Comparison of ENCODE assay signal across 1 cellular context in the genomic region with DNA sequence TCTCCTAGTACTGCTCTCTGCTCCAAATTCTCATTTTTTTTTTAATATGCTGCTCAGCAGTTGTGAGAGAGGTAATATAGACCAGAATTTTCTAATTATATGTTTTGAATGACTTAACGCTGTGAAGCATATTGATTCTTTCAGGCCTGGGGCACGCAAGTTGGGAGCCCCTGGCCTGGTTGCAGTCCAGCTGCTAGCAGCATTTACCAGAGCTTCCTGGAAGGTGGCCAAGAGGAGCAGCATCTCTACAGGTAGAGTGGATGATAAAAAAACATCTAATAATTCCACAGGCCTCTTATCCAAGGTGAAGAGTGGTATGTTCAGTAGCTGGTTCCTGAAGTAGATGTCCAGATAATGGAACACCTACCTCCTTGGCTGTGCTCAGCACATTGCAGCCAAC.
TF ChIP-seq lines count a peak whose summit lies in the region.

No MANE protein-coding gene starts in this region.

TF ChIP-seq in SK-N-SH treated with all-trans-retinoic acid at 6 μM for 48 hours, 23 proteins besides CTCF, POLR2A, EP300 and RAD21 (continued from another document):
- TF ChIP-seq, protein P1, sequence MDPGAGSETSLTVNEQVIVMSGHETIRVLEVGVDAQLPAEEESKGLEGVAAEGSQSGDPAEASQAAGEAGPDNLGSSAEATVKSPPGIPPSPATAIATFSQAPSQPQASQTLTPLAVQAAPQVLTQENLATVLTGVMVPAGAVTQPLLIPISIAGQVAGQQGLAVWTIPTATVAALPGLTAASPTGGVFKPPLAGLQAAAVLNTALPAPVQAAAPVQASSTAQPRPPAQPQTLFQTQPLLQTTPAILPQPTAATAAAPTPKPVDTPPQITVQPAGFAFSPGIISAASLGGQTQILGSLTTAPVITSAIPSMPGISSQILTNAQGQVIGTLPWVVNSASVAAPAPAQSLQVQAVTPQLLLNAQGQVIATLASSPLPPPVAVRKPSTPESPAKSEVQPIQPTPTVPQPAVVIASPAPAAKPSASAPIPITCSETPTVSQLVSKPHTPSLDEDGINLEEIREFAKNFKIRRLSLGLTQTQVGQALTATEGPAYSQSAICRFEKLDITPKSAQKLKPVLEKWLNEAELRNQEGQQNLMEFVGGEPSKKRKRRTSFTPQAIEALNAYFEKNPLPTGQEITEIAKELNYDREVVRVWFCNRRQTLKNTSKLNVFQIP (CRISPR knock-in tag; IDR thresholded peaks at IDR 0.05; ENCODE audit: borderline replicate concordance, low read depth): no peak
- no peak for TF ChIP-seq TCF4 (CRISPR knock-in tag; IDR thresholded peaks at IDR 0.05; ENCODE audit: borderline replicate concordance)
